9 cellular contexts compared by ENCODE assay signal in genomic region chr1:18100493-18101063, GRCh38. TPM values are rescaled to one million over a fixed set of nuclear protein-coding genes. Genes with fewer than 3 reads are reported as not detected.
A peak's percentile ranks its signal among the peaks of the same experiment; 100 is the strongest.
DNase-seq lines count a peak whose midpoint lies in the region; ATAC-seq, FAIRE-seq and TF ChIP-seq lines count a peak whose summit lies in the region.
"Had no signal": no experiment of that assay in that cellular context is flagged by ENCODE, and none has a peak within 500 bp of the region (broad histone marks: within the 10 kb centered on the region; RNA-seq: fewer than 3 reads in every experiment).

No MANE protein-coding gene starts in this region.

- no peaks in the 10 kb centered on the region for H3K36me3 Mint-ChIP-seq in chondrocyte (ENCODE audit: low read depth)

- no peaks in the 10 kb centered on the region for H3K4me1 Mint-ChIP-seq in chondrocyte (ENCODE audit: low read depth)

- FAIRE-seq in TTC549 (lab: Jason Lieb, UNC), result peak; percentile 43

- H3K27ac ChIP-seq in right lobe of liver, result no peak overlapping the region

- intact Hi-C loops in right lobe of liver (cut with DNase I), result loop anchor here in 1 of 2 donors (10.0 kb wide), 1 partner anchor 176 kb away; no protein-coding TSS in a partner anchor

- 2% methylated on average over 10 of the region's 10 CpGs for WGBS in right lobe of liver (ENCODE audit: insufficient coverage, low coverage, low lambda C conversion rate, missing lambda C conversion rate)

- H3K36me3 ChIP-seq in right lobe of liver, result no peaks in the 10 kb centered on the region

- H3K27ac Mint-ChIP-seq in chondrocyte (ENCODE audit: unreplicated experiment), result no peak overlapping the region
- H3K27ac Mint-ChIP-seq: dendritic cell treated with granulocyte-macrophage colony-stimulating factor and Interleukin-4, amounts not matched to agents 40 ng/mL and 50 ng/mL, for 4 days had no signal

- no peak overlapping the region for H3K4me3 ChIP-seq in right lobe of liver

- peaks cover 58% of the 10 kb centered on the region for H3K27me3 Mint-ChIP-seq in chondrocyte (ENCODE audit: low read depth)

- TF ChIP-seq POLR2A in right lobe of liver (IDR thresholded peaks at IDR 0.05), result no peak

- H3K9me3 Mint-ChIP-seq in chondrocyte (ENCODE audit: low read depth), result no peaks in the 10 kb centered on the region
- H3K9me3 Mint-ChIP-seq: dendritic cell treated with granulocyte-macrophage colony-stimulating factor and Interleukin-4, amounts not matched to agents 40 ng/mL and 50 ng/mL, for 4 days had no signal

- TF ChIP-seq CTCF in chondrocyte (IDR thresholded peaks at IDR 0.05) (peak; percentile 86), right lobe of liver (IDR thresholded peaks at IDR 0.05) (peak; percentile 78 to 83 (median 82))

- no peak for ATAC-seq in activated CD4-positive, CD25-positive, alpha-beta regulatory T cell treated with anti-CD3 and anti-CD28 coated beads, Interleukin-2, amount 50 U/mL, for 24 hours
- ATAC-seq in right lobe of liver (peak; percentile 65 to 89 (median 76)), HG03196 (IDR thresholded peaks at IDR 0.05; ENCODE audit: unreplicated experiment) (no peak)

- H3K27me3 ChIP-seq in right lobe of liver, result no peaks in the 10 kb centered on the region

- H3K9me3 ChIP-seq in right lobe of liver, result no peaks in the 10 kb centered on the region

- no peaks in the 10 kb centered on the region for H3K4me1 ChIP-seq in right lobe of liver

- H3K4me3 Mint-ChIP-seq in chondrocyte (ENCODE audit: unreplicated experiment), result no peak overlapping the region
- H3K4me3 Mint-ChIP-seq: dendritic cell treated with granulocyte-macrophage colony-stimulating factor and Interleukin-4, amounts not matched to agents 40 ng/mL and 50 ng/mL, for 4 days had no signal

- peak; percentile 42 for DNase-seq in activated CD4-positive, CD25-positive, alpha-beta regulatory T cell treated with anti-CD3 and anti-CD28 coated beads, Interleukin-2, amount 50 U/mL, for 72 hours
- DNase-seq in NCI-H1092 treated with DMSO at 0.1 percent for 48 hours (lab: John Stamatoyannopoulos, UW), result peak; percentile 69
- no peak for DNase-seq in chondrocyte (ENCODE audit: low spot score)
- peak in 1 of 3 donors; percentile 55 for DNase-seq in right lobe of liver
- peak; percentile 20 for DNase-seq in stimulated activated CD8-positive, alpha-beta memory T cell treated with anti-CD3 and anti-CD28 coated beads, Interleukin-15, amount 100 ng/mL, for 1 hour (ENCODE audit: low read depth)

RNA-seq across cellular contexts. Expression of gene IGSF21, which starts 7.0 kb away (rescaled TPM):
- total RNA-seq in chondrocyte (not detected in 3 replicates), right lobe of liver (1 to 10 TPM in 2 of 6 experiments, under 1 TPM in 4; 0.34 to 2.0 (median 0.71) TPM)

Comparison
In these comparisons a context has a peak if more than half of its experiments do, and no peak if none do; other contexts are left out.
1. ATAC-seq: peak in right lobe of liver (4 of 4); none in activated CD4-positive, CD25-positive, alpha-beta regulatory T cell treated with anti-CD3 and anti-CD28 coated beads, Interleukin-2, amount 50 U/mL, for 24 hours (0 of 2) and HG03196 (single experiment).